ENCODE assay signal across 8 cellular contexts in the genomic region with DNA sequence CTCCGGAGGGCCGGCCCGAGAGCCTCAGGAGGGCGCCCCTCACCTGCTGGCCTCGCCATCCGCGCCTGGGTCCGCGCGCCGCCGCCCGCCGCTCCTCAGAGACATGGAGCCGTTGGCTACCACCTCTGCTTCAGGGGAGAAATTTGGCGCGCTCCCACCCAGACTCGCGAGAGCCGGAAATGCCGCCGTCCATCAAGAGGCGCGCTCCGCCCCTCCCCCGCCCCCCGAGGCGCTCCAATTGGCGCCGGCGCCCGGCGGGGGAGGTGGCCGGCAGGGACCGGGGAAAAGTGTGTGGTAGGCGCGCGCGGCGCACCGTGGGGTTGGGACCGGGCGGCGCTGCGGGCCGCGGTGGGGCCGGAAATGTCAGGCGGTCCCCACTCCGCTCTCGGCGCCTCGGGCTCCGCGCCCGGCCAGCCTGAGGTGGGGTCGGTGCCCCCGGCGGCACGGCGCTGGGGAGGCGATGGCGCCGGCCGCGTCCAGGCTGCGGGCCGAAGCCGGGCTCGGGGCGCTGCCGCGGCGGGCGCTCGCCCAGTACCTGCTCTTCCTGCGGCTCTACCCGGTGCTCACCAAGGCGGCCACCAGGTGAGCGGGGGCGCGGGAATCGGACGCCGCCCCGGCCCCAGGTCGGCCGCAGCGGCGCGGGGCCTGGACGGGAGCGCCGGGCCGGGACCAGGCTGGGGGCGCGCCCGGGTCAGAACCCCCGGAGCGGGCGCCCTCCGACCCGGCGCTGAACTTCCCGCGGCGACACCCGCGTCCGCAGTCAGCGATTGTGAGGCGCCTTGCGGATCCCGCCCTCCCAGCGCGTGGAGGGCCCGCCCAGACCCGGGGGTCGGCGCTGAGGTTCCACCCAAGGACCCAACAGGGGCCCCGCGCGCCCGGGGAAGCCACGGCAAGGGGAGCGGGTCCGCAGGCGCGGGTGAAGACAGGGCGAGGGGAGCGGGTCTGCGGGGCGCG. TPM values are rescaled to one million over a fixed set of nuclear protein-coding genes. Genes with fewer than 3 reads are reported as not detected.
A peak's percentile ranks its signal among the peaks of the same experiment; 100 is the strongest.
DNase-seq lines count a peak whose midpoint lies in the region; ATAC-seq and TF ChIP-seq lines count a peak whose summit lies in the region.

Gene POLE, minus strand, starts transcription at position 132 of the 954 bp plus-strand sequence. Its CDS starts 27 bp downstream, at position 105.
Gene PXMP2, plus strand, starts transcription at position 377 of the 954 bp plus-strand sequence. Its CDS starts 84 bp downstream, at position 461.

- peaks cover 41% of the 10 kb centered on the region for H3K36me3 ChIP-seq in WERI-Rb-1
- no peaks in the 10 kb centered on the region for H3K36me3 ChIP-seq in breast epithelium
- no peaks in the 10 kb centered on the region for H3K36me3 ChIP-seq in smooth muscle cell (ENCODE audit: low read depth)

- peaks cover 9% of the 10 kb centered on the region for H4K20me1 ChIP-seq in smooth muscle cell (ENCODE audit: low read depth)

- H3K4me2 ChIP-seq in smooth muscle cell: peak within 1 kb of the TSS; percentile 96

- intact Hi-C loops in breast epithelium (cut with DNase I; ENCODE audit: low total_unique reads): no loop called here

- H3K9ac ChIP-seq in smooth muscle cell (ENCODE audit: low read depth): peak within 1 kb of the TSS; percentile 60

- H3F3A ChIP-seq in smooth muscle cell (ENCODE audit: low read depth): no peaks in the 10 kb centered on the region

- H3K79me2 ChIP-seq in smooth muscle cell (ENCODE audit: low read depth): peaks cover 28% of the 10 kb centered on the region

- peak within 1 kb of the TSS; percentile 24 for H2AFZ ChIP-seq in smooth muscle cell (ENCODE audit: low read depth)

- H3K27me3 ChIP-seq in WERI-Rb-1 (ENCODE audit: insufficient read depth, low read depth, severe bottlenecking) (no peaks in the 10 kb centered on the region), breast epithelium (no peaks in the 10 kb centered on the region), smooth muscle cell (ENCODE audit: low read depth) (peaks cover 6% of the 10 kb centered on the region)

- no peak for TF ChIP-seq POLR2A in breast epithelium (IDR thresholded peaks at IDR 0.05)

- H3K27ac ChIP-seq in WERI-Rb-1 (peak within 1 kb of the TSS; percentile 91), breast epithelium (peak within 1 kb of the TSS; percentile 68 to 84), smooth muscle cell (ENCODE audit: low read depth) (no peak within 1 kb of the TSS)

- WGBS in smooth muscle cell (ENCODE audit: low lambda C conversion rate): under 1% methylated on average over 87 of the region's 134 CpGs

- peak; percentile 54 for DNase-seq in AG09309 (ENCODE audit: low read depth)
- peak; percentile 96 for DNase-seq in NCI-H2227 treated with DMSO at 0.1 percent for 48 hours (lab: John Stamatoyannopoulos, UW)
- DNase-seq in WERI-Rb-1: peak; percentile 96
- DNase-seq in breast epithelium (ENCODE audit: low spot score in 2 of 2): peak; percentile 88 to 94
- peak; percentile 99 for DNase-seq in iPS-NIHi11 (ENCODE audit: low spot score)
- DNase-seq in smooth muscle cell (lab: John Stamatoyannopoulos, UW; ENCODE audit: unreplicated experiment): peak; percentile 81

- H3K4me1 ChIP-seq in breast epithelium: peaks cover 0 to 7% of the 10 kb centered on the region in 2 donors
- no peaks in the 10 kb centered on the region for H3K4me1 ChIP-seq in smooth muscle cell (ENCODE audit: low read depth)

- ATAC-seq in GM19023 (IDR thresholded peaks at IDR 0.05; ENCODE audit: unreplicated experiment) (peak; percentile 92), HG03175 (IDR thresholded peaks at IDR 0.05; ENCODE audit: unreplicated experiment) (peak; percentile 89)

- H3K4me3 ChIP-seq in AG09309 (ENCODE audit: control insufficient read depth, low read depth, low read length): peak within 1 kb of the TSS; percentile 48
- peak within 1 kb of the TSS; percentile 73 for H3K4me3 ChIP-seq in WERI-Rb-1 (ENCODE audit: low read depth, low read length)
- H3K4me3 ChIP-seq in breast epithelium: peak within 1 kb of the TSS; percentile 58 to 99 (median 85)
- H3K4me3 ChIP-seq in smooth muscle cell: peak within 1 kb of the TSS; percentile 84

- no peak for TF ChIP-seq CTCF in AG09309 (IDR thresholded peaks at IDR 0.05; ENCODE audit: control insufficient read depth, insufficient read depth, low read depth, low read length, missing control alignments)
- no peak for TF ChIP-seq CTCF in WERI-Rb-1 (IDR thresholded peaks at IDR 0.05; ENCODE audit: low read depth, low read length)
- TF ChIP-seq CTCF in breast epithelium (IDR thresholded peaks at IDR 0.05): peak in 1 of 3 donors; percentile 41
- TF ChIP-seq CTCF in smooth muscle cell (IDR thresholded peaks at IDR 0.05; ENCODE audit: borderline replicate concordance, insufficient read depth, poor library complexity, severe bottlenecking): no peak

- no peaks in the 10 kb centered on the region for H3K9me3 ChIP-seq in WERI-Rb-1 (ENCODE audit: severe bottlenecking)
- H3K9me3 ChIP-seq in breast epithelium: no peaks in the 10 kb centered on the region
- no peaks in the 10 kb centered on the region for H3K9me3 ChIP-seq in smooth muscle cell (replicated peaks; ENCODE audit: low read depth)

RNA-seq across cellular contexts. Expression of gene POLE, which starts in this region (rescaled TPM):
- total RNA-seq in breast epithelium: 10 to 100 TPM; 36.5 to 51.5 (median 43.5) TPM
- 11.0 and 11.5 TPM in 2 replicates for total RNA-seq in smooth muscle cell
- polyA plus RNA-seq in smooth muscle cell: 8.5 and 9.2 TPM in 2 replicates

RNA-seq across cellular contexts. Expression of gene PXMP2, which starts in this region (rescaled TPM):
- 10 to 100 TPM; 29.0 to 50.9 (median 31.8) TPM for total RNA-seq in breast epithelium
- total RNA-seq in smooth muscle cell: 14.7 and 28.9 TPM in 2 replicates
- polyA plus RNA-seq in smooth muscle cell: 23.8 and 25.0 TPM in 2 replicates
